In the genomic region with DNA sequence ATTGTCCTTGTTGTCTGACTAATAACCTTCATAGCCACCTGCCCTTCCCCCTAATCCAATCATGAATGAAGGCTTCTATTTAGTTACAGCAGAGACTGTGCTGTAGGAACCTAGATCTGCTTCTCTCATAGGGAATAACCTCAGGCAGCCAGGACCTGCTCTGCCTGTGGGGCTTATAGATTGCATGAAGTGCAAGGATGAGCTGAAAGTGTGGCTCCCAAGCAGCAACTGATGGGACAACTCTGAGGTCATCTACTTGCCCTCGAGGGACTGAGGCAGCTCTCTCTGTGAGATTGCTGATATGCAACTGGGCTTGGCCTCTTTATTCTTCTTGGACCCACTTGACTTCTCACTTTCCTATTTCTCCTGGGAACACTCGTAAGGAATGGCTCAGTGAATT, we compare ENCODE assay signal across 1 cellular context.
TF ChIP-seq lines count a peak whose summit lies in the region.

No MANE protein-coding gene starts in this region.

TF ChIP-seq in SK-N-SH, 30 proteins besides CTCF, POLR2A, EP300 and RAD21 (continued from another document):
- TF ChIP-seq, protein P1, sequence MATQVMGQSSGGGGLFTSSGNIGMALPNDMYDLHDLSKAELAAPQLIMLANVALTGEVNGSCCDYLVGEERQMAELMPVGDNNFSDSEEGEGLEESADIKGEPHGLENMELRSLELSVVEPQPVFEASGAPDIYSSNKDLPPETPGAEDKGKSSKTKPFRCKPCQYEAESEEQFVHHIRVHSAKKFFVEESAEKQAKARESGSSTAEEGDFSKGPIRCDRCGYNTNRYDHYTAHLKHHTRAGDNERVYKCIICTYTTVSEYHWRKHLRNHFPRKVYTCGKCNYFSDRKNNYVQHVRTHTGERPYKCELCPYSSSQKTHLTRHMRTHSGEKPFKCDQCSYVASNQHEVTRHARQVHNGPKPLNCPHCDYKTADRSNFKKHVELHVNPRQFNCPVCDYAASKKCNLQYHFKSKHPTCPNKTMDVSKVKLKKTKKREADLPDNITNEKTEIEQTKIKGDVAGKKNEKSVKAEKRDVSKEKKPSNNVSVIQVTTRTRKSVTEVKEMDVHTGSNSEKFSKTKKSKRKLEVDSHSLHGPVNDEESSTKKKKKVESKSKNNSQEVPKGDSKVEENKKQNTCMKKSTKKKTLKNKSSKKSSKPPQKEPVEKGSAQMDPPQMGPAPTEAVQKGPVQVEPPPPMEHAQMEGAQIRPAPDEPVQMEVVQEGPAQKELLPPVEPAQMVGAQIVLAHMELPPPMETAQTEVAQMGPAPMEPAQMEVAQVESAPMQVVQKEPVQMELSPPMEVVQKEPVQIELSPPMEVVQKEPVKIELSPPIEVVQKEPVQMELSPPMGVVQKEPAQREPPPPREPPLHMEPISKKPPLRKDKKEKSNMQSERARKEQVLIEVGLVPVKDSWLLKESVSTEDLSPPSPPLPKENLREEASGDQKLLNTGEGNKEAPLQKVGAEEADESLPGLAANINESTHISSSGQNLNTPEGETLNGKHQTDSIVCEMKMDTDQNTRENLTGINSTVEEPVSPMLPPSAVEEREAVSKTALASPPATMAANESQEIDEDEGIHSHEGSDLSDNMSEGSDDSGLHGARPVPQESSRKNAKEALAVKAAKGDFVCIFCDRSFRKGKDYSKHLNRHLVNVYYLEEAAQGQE (IDR thresholded peaks at IDR 0.05; ENCODE audit: low read depth, low read length), result no peak
- TF ChIP-seq POLR2AphosphoS5 (IDR thresholded peaks at IDR 0.05; ENCODE audit: low read depth, low read length), result no peak
- no peak for TF ChIP-seq TCF12 (IDR thresholded peaks at IDR 0.05)
- TF ChIP-seq GATA2 (CRISPR knock-in tag; IDR thresholded peaks at IDR 0.05), result no peak
- no peak for TF ChIP-seq RXRA (IDR thresholded peaks at IDR 0.05; ENCODE audit: borderline replicate concordance, low read depth)
- TF ChIP-seq TAF1 (IDR thresholded peaks at IDR 0.05; ENCODE audit: borderline replicate concordance, low read depth, low read length), result no peak
- no peak for TF ChIP-seq YY1 (IDR thresholded peaks at IDR 0.05; ENCODE audit: low read depth)
TF ChIP-seq in SK-N-SH: peak in this region for 0.
